ENCODE assay signal across 13 cellular contexts in the genomic region with DNA sequence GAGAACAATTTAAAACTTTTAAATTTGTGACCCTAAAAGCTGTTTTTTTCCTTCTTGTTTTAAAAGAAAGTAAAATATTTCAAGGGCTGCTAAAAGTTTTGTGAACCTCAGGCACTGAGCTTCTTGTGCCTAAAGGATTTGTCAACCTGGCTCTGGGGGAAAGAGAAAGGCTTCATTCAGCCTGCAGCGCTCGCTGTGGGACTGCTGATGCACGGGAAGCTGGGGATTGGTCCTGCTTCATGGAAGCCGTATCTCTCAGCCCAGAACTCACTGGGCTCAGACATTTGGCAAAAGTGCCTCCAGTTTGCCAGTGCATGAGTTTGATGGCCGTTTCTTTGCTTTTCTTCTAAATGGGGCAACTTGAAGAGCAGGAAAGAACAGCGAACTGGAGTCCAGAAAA.
"Had no signal": no experiment of that assay in that cellular context is flagged by ENCODE, and none has a peak within 500 bp of the region (broad histone marks: within the 10 kb centered on the region; RNA-seq: fewer than 3 reads in every experiment).

No MANE protein-coding gene starts in this region.

- H3K4me3 Mint-ChIP-seq: activated CD4-positive, alpha-beta memory T cell treated with anti-CD3 and anti-CD28 coated beads for 36 hours; activated naive CD8-positive, alpha-beta T cell; stimulated activated naive B cell treated with anti-CD40 and anti-IgM and Interleukin-4, amounts not matched to agents 10 μg/mL and 1 μg/mL and 100 μg/mL, for 72 hours had no signal

- ATAC-seq: foreskin keratinocyte; heart left ventricle; stimulated activated naive B cell treated with anti-CD40 and anti-IgM and Interleukin-4, amounts not matched to agents 10 μg/mL and 1 μg/mL and 100 μg/mL, for 72 hours had no signal

- H3K4me1 Mint-ChIP-seq: stimulated activated naive B cell treated with anti-CD40 and anti-IgM and Interleukin-4, amounts not matched to agents 10 μg/mL and 1 μg/mL and 100 μg/mL, for 72 hours had no signal

- DNase-seq: activated CD4-positive, alpha-beta memory T cell treated with anti-CD3 and anti-CD28 coated beads for 36 hours; activated CD4-positive, alpha-beta T cell treated with anti-CD3 and anti-CD28 coated beads for 1 hour; activated gamma-delta T cell; activated T-cell treated with anti-CD3 and anti-CD28 coated beads, Interleukin-2, amount 50 U/mL, for 48 hours; esophagus squamous epithelium; foreskin keratinocyte; heart left ventricle; spleen; stimulated activated CD4-positive, alpha-beta T cell treated with anti-CD3 and anti-CD28 coated beads, Interleukin-1b, Interleukin-23, amount 100 ng/mL, for 48 hours; stimulated activated naive B cell treated with anti-CD40 and anti-IgM and Interleukin-4, amounts not matched to agents 10 μg/mL and 1 μg/mL and 100 μg/mL, for 72 hours; transverse colon had no signal

- H3K27ac ChIP-seq: esophagus squamous epithelium, foreskin keratinocyte, heart left ventricle, right atrium auricular region, spleen, transverse colon had no signal

- H3K36me3 Mint-ChIP-seq: activated naive CD8-positive, alpha-beta T cell; stimulated activated naive B cell treated with anti-CD40 and anti-IgM and Interleukin-4, amounts not matched to agents 10 μg/mL and 1 μg/mL and 100 μg/mL, for 72 hours had no signal

- H3K27ac Mint-ChIP-seq: activated CD4-positive, alpha-beta memory T cell treated with anti-CD3 and anti-CD28 coated beads for 36 hours; activated naive CD8-positive, alpha-beta T cell; stimulated activated naive B cell treated with anti-CD40 and anti-IgM and Interleukin-4, amounts not matched to agents 10 μg/mL and 1 μg/mL and 100 μg/mL, for 72 hours had no signal

- H3K27me3 ChIP-seq: esophagus squamous epithelium, heart left ventricle, right atrium auricular region, spleen, transverse colon had no signal

- H3K9me3 Mint-ChIP-seq: activated CD4-positive, alpha-beta memory T cell treated with anti-CD3 and anti-CD28 coated beads for 36 hours; stimulated activated naive B cell treated with anti-CD40 and anti-IgM and Interleukin-4, amounts not matched to agents 10 μg/mL and 1 μg/mL and 100 μg/mL, for 72 hours had no signal

- H3K36me3 ChIP-seq: esophagus squamous epithelium, heart left ventricle, right atrium auricular region, spleen, transverse colon had no signal

- H3K4me1 ChIP-seq: esophagus squamous epithelium, foreskin keratinocyte, right atrium auricular region, spleen, transverse colon had no signal

- H3K9me3 ChIP-seq: esophagus squamous epithelium, heart left ventricle, right atrium auricular region, spleen, transverse colon had no signal

- H3K4me3 ChIP-seq: esophagus squamous epithelium, heart left ventricle, right atrium auricular region, spleen, transverse colon had no signal
